ENCODE assay signal across 15 cellular contexts in the genomic region with DNA sequence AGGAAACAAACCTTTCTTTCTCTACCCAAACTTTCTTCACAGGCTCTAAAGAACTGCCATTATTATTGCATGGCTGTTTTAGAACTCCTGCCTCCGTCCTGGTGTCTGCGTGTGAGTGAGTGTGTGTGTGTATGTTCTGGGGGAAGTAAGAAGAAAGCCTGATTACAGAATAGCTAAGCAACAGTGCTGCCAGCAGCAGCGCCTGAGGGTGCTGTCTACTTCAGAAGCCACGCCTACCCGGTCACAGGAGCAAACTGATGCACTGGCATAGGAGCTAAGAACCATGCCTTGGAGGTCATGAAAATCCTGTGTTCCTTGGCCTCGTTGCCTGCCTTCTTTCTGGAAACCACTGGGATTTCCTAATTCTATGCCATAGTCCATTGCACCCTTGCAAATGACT. TPM values are rescaled to one million over a fixed set of nuclear protein-coding genes. Genes with fewer than 3 reads are reported as not detected.
DNase-seq lines count a peak whose midpoint lies in the region; ATAC-seq and TF ChIP-seq lines count a peak whose summit lies in the region.
"Had no signal": no experiment of that assay in that cellular context is flagged by ENCODE, and none has a peak within 500 bp of the region (broad histone marks: within the 10 kb centered on the region; RNA-seq: fewer than 3 reads in every experiment).

No MANE protein-coding gene starts in this region.

- no peaks in the 10 kb centered on the region for H4K20me1 ChIP-seq in hepatocyte (ENCODE audit: insufficient read depth, poor library complexity, severe bottlenecking)

- no peak for TF ChIP-seq POLR2A in transverse colon (IDR thresholded peaks at IDR 0.05)

- no peaks in the 10 kb centered on the region for H3K4me1 ChIP-seq in hepatocyte (ENCODE audit: insufficient read depth)
- no peaks in the 10 kb centered on the region for H3K4me1 ChIP-seq in transverse colon

- H3K36me3 ChIP-seq in SK-N-MC (ENCODE audit: insufficient read depth, low read length) (no peaks in the 10 kb centered on the region), hepatocyte (replicated peaks; ENCODE audit: insufficient read depth, low read depth) (no peaks in the 10 kb centered on the region), transverse colon (no peaks in the 10 kb centered on the region)
- H3K36me3 ChIP-seq: MG63 had no signal

- H3K9me3 ChIP-seq in SK-N-MC (ENCODE audit: low read depth, low read length): no peaks in the 10 kb centered on the region
- no peaks in the 10 kb centered on the region for H3K9me3 ChIP-seq in hepatocyte (ENCODE audit: low read depth)
- no peaks in the 10 kb centered on the region for H3K9me3 ChIP-seq in transverse colon
- H3K9me3 ChIP-seq: MG63 had no signal

- H3K9me3 Mint-ChIP-seq in type B pancreatic cell: no peaks in the 10 kb centered on the region
- H3K9me3 Mint-ChIP-seq: activated naive CD8-positive, alpha-beta T cell treated with anti-CD3 and anti-CD28 coated beads for 36 hours; dendritic cell treated with granulocyte-macrophage colony-stimulating factor and Interleukin-4, amounts not matched to agents 40 ng/mL and 50 ng/mL, for 4 days; T-helper 2 cell treated with Interferon-gamma antibody and Interleukin-4, amounts not matched to agents 5 μg/mL and 100 μg/mL, for 36 hours had no signal

- H3K4me3 ChIP-seq in SK-N-MC (no peak overlapping the region), hepatocyte (no peak overlapping the region), transverse colon (no peak overlapping the region)
- H3K4me3 ChIP-seq: MG63 had no signal

- in situ Hi-C loops in transverse colon (cut with MboI; ENCODE audit: low pct_ligation_motif_present in 1 of 4, low pct_unique_long_range_greater_than_20kb in 1 of 4, low sequenced_read_pairs in 3 of 4): no loop called here

- H3K27me3 Mint-ChIP-seq in type B pancreatic cell: no peaks in the 10 kb centered on the region

- 73% methylated on average over 6 of the region's 6 CpGs for WGBS in hepatocyte (ENCODE audit: low lambda C conversion rate, missing lambda C conversion rate)
- WGBS in transverse colon (ENCODE audit: low coverage in 1 of 2), 2 donors: 39 to 45% methylated on average over 3 to 6 of the region's 6 CpGs

- no peak overlapping the region for H3K4me3 Mint-ChIP-seq in type B pancreatic cell
- H3K4me3 Mint-ChIP-seq: activated naive CD8-positive, alpha-beta T cell treated with anti-CD3 and anti-CD28 coated beads for 36 hours; dendritic cell treated with granulocyte-macrophage colony-stimulating factor and Interleukin-4, amounts not matched to agents 40 ng/mL and 50 ng/mL, for 4 days; T-helper 2 cell treated with Interferon-gamma antibody and Interleukin-4, amounts not matched to agents 5 μg/mL and 100 μg/mL, for 36 hours had no signal

- TF ChIP-seq CTCF in hepatocyte (IDR thresholded peaks at IDR 0.05; ENCODE audit: poor library complexity) (no peak), transverse colon (IDR thresholded peaks at IDR 0.05) (no peak), type B pancreatic cell (conservative IDR thresholded peaks at IDR 0.05) (no peak)

- H3K27me3 ChIP-seq in hepatocyte (peaks cover 2% of the 10 kb centered on the region), transverse colon (no peaks in the 10 kb centered on the region)
- H3K27me3 ChIP-seq: MG63 had no signal

- H2AFZ ChIP-seq in hepatocyte: no peak overlapping the region

- DNase-seq in Right ventricle myocardium superior: no peak
- no peak for DNase-seq in cardiac septum (ENCODE audit: low spot score)
- DNase-seq in SK-N-MC (ENCODE audit: low read depth, low spot score): peak; percentile 6
- DNase-seq in hepatocyte (ENCODE audit: low spot score): peak; percentile 24
- peak; percentile 46 for DNase-seq in transverse colon
- DNase-seq in activated CD4-positive, alpha-beta T cell treated with anti-CD3 and anti-CD28 coated beads, Interleukin-2, amount 50 U/mL, for 4 hours: no peak
- DNase-seq in NCI-H446 treated with DMSO at 0.1 percent for 48 hours (lab: John Stamatoyannopoulos, UW): no peak
- DNase-seq in type B pancreatic cell (ENCODE audit: extremely low spot score, unreplicated experiment): no peak
- DNase-seq: activated naive CD8-positive, alpha-beta T cell treated with anti-CD3 and anti-CD28 coated beads for 36 hours; DMS79 treated with DMSO at 0.1 percent for 48 hours; MG63; nucleus accumbens had no signal

- no peaks in the 10 kb centered on the region for H3K36me3 Mint-ChIP-seq in type B pancreatic cell
- H3K36me3 Mint-ChIP-seq: activated naive CD8-positive, alpha-beta T cell treated with anti-CD3 and anti-CD28 coated beads for 36 hours had no signal

- H3K27ac Mint-ChIP-seq in type B pancreatic cell: no peak overlapping the region
- H3K27ac Mint-ChIP-seq: activated naive CD8-positive, alpha-beta T cell treated with anti-CD3 and anti-CD28 coated beads for 36 hours; dendritic cell treated with granulocyte-macrophage colony-stimulating factor and Interleukin-4, amounts not matched to agents 40 ng/mL and 50 ng/mL, for 4 days; T-helper 2 cell treated with Interferon-gamma antibody and Interleukin-4, amounts not matched to agents 5 μg/mL and 100 μg/mL, for 36 hours had no signal

- H3K4me1 Mint-ChIP-seq in type B pancreatic cell (ENCODE audit: unreplicated experiment): no peaks in the 10 kb centered on the region
- H3K4me1 Mint-ChIP-seq: activated naive CD8-positive, alpha-beta T cell treated with anti-CD3 and anti-CD28 coated beads for 36 hours had no signal

- TF ChIP-seq EP300 in transverse colon (IDR thresholded peaks at IDR 0.05; ENCODE audit: low read depth): no peak

- H3K4me2 ChIP-seq in hepatocyte: no peak overlapping the region

- H3K79me2 ChIP-seq in hepatocyte: no peaks in the 10 kb centered on the region

- H3K27ac ChIP-seq in SK-N-MC (no peak overlapping the region), hepatocyte (no peak overlapping the region), transverse colon (no peak overlapping the region)

- no peak overlapping the region for H3K9ac ChIP-seq in SK-N-MC (ENCODE audit: insufficient read length)

- H3K9me2 ChIP-seq in hepatocyte (replicated peaks; ENCODE audit: insufficient read depth): no peaks in the 10 kb centered on the region

- peak; percentile 48 for ATAC-seq in Right ventricle myocardium superior (ENCODE audit: poor library complexity)

- intact Hi-C loops in Right ventricle myocardium superior (cut with DNase I): no loop called here
- intact Hi-C loops in cardiac septum (cut with DNase I): no loop called here
- intact Hi-C loops in transverse colon (cut with DNase I; ENCODE audit: low total_unique reads): no loop called here

RNA-seq across cellular contexts. Expression of a gene that starts 25.2 kb away (rescaled TPM):
- total RNA-seq in Right ventricle myocardium superior (not detected), cardiac septum (not detected), hepatocyte (not detected in 2 replicates), transverse colon (not detected), type B pancreatic cell (ENCODE audit: low replicate concordance) (0.41 and 3.2 TPM in 2 replicates)
- not detected in 2 replicates for polyA plus RNA-seq in hepatocyte
- total RNA-seq: activated naive CD8-positive, alpha-beta T cell treated with anti-CD3 and anti-CD28 coated beads for 36 hours; liver had no signal
- polyA plus RNA-seq: liver had no signal

RNA-seq across cellular contexts. Expression of a gene that starts 28.5 kb away (rescaled TPM):
- total RNA-seq in Right ventricle myocardium superior (not detected), cardiac septum (not detected), hepatocyte (0.17 TPM in 1 of 2 replicates, not detected in the other), transverse colon (under 1 TPM in 1 of 4 donors, not detected in 3; 0.48 TPM), type B pancreatic cell (ENCODE audit: low replicate concordance) (0.24 and 1.5 TPM in 2 replicates)
- not detected in 2 replicates for polyA plus RNA-seq in hepatocyte
- total RNA-seq: activated naive CD8-positive, alpha-beta T cell treated with anti-CD3 and anti-CD28 coated beads for 36 hours had no signal

Comparison
In these comparisons a context has a peak if more than half of its experiments do, and no peak if none do; other contexts are left out.
1. DNase-seq: peak in SK-N-MC (single experiment), hepatocyte (single experiment) and transverse colon (single experiment); none in Right ventricle myocardium superior (single experiment), cardiac septum (single experiment), activated CD4-positive, alpha-beta T cell treated with anti-CD3 and anti-CD28 coated beads, Interleukin-2, amount 50 U/mL, for 4 hours (0 of 2), NCI-H446 treated with DMSO at 0.1 percent for 48 hours (single experiment) and type B pancreatic cell (single experiment).